In genomic region chr16:8958344-8958808, GRCh38 we compare ENCODE assay signal across 1 cellular context.
TF ChIP-seq lines count a peak whose summit lies in the region.

No MANE protein-coding gene starts in this region.

TF ChIP-seq in HepG2, 621 proteins besides CTCF, POLR2A, EP300 and RAD21 (continued from another document and continues in another):
- TF ChIP-seq TFE3 (CRISPR knock-in tag; IDR thresholded peaks at IDR 0.05) (no peak), XBP1 (CRISPR knock-in tag; IDR thresholded peaks at IDR 0.05) (no peak), PBX2 (CRISPR knock-in tag; IDR thresholded peaks at IDR 0.05) (no peak), ZNF550 (CRISPR knock-in tag; IDR thresholded peaks at IDR 0.05; ENCODE audit: borderline replicate concordance) (no peak), ZNF747 (CRISPR knock-in tag; IDR thresholded peaks at IDR 0.05; ENCODE audit: borderline replicate concordance) (no peak), CBFB (CRISPR knock-in tag; IDR thresholded peaks at IDR 0.05) (no peak), ZBTB2 (CRISPR knock-in tag; IDR thresholded peaks at IDR 0.05; ENCODE audit: low read depth) (no peak), SP1 (IDR thresholded peaks at IDR 0.05) (no peak), SP1 (CRISPR knock-in tag; IDR thresholded peaks at IDR 0.05) (no peak), TBX3 (IDR thresholded peaks at IDR 0.05; ENCODE audit: borderline replicate concordance) (no peak), KLF13 (CRISPR knock-in tag; IDR thresholded peaks at IDR 0.05) (no peak), ATF7 (IDR thresholded peaks at IDR 0.05) (no peak), ATF7 (CRISPR knock-in tag; IDR thresholded peaks at IDR 0.05) (no peak), CREB1 (IDR thresholded peaks at IDR 0.05) (no peak), CREB1 (CRISPR knock-in tag; IDR thresholded peaks at IDR 0.05) (no peak), MAFK (conservative IDR thresholded peaks at IDR 0.05 in 1 of 2, IDR thresholded peaks at IDR 0.05 in 1 of 2; ENCODE audit: low read length in 2 of 2) (no peak), RFXANK (CRISPR knock-in tag; IDR thresholded peaks at IDR 0.05) (no peak), NFKB2 (CRISPR knock-in tag; IDR thresholded peaks at IDR 0.05; ENCODE audit: borderline replicate concordance) (peak; percentile 76), ZSCAN21 (CRISPR knock-in tag; IDR thresholded peaks at IDR 0.05; ENCODE audit: borderline replicate concordance) (no peak), ZBTB33 (CRISPR knock-in tag; IDR thresholded peaks at IDR 0.05) (no peak), ZNF598 (CRISPR knock-in tag; IDR thresholded peaks at IDR 0.05; ENCODE audit: borderline replicate concordance) (no peak), MATR3 (CRISPR knock-in tag; IDR thresholded peaks at IDR 0.05) (no peak), IKZF4 (CRISPR knock-in tag; IDR thresholded peaks at IDR 0.05; ENCODE audit: borderline replicate concordance, low read depth, not compliant biosample characterization) (no peak), HIVEP1 (CRISPR knock-in tag; IDR thresholded peaks at IDR 0.05) (0 out of 2 replicates have a peak, but pooled peaks have one; percentile 45), FOXK1 (CRISPR knock-in tag; IDR thresholded peaks at IDR 0.05; ENCODE audit: borderline replicate concordance, low read depth) (no peak), ZNF256 (CRISPR knock-in tag; conservative IDR thresholded peaks at IDR 0.05) (no peak), ZNF782 (CRISPR knock-in tag; IDR thresholded peaks at IDR 0.05; ENCODE audit: borderline replicate concordance) (no peak; the same call in 1 of the 2 replicates), SRSF9 (IDR thresholded peaks at IDR 0.05; ENCODE audit: borderline replicate concordance, insufficient read depth, low read depth, low read length, poor library complexity, severe bottlenecking) (no peak), IRX3 (CRISPR knock-in tag; IDR thresholded peaks at IDR 0.05; ENCODE audit: borderline replicate concordance, low read depth) (no peak), IKZF1 (IDR thresholded peaks at IDR 0.05) (no peak), ZBTB38 (CRISPR knock-in tag; IDR thresholded peaks at IDR 0.05) (peak; percentile 77; the same call in 1 of the 2 replicates), ZNF577 (CRISPR knock-in tag; IDR thresholded peaks at IDR 0.05; ENCODE audit: borderline replicate concordance, low read depth) (no peak), FOXA1 (IDR thresholded peaks at IDR 0.05) (no peak), FOXA1 (CRISPR knock-in tag; IDR thresholded peaks at IDR 0.05) (no peak), TAF1 (CRISPR knock-in tag; IDR thresholded peaks at IDR 0.05) (no peak), GRHL1 (CRISPR knock-in tag; conservative IDR thresholded peaks at IDR 0.05) (no peak), RXRB (CRISPR knock-in tag; IDR thresholded peaks at IDR 0.05; ENCODE audit: borderline replicate concordance) (no peak)
- TF ChIP-seq, protein P1, sequence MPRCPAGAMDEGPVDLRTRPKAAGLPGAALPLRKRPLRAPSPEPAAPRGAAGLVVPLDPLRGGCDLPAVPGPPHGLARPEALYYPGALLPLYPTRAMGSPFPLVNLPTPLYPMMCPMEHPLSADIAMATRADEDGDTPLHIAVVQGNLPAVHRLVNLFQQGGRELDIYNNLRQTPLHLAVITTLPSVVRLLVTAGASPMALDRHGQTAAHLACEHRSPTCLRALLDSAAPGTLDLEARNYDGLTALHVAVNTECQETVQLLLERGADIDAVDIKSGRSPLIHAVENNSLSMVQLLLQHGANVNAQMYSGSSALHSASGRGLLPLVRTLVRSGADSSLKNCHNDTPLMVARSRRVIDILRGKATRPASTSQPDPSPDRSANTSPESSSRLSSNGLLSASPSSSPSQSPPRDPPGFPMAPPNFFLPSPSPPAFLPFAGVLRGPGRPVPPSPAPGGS (CRISPR knock-in tag; IDR thresholded peaks at IDR 0.05), result no peak
- TF ChIP-seq, protein P2, sequence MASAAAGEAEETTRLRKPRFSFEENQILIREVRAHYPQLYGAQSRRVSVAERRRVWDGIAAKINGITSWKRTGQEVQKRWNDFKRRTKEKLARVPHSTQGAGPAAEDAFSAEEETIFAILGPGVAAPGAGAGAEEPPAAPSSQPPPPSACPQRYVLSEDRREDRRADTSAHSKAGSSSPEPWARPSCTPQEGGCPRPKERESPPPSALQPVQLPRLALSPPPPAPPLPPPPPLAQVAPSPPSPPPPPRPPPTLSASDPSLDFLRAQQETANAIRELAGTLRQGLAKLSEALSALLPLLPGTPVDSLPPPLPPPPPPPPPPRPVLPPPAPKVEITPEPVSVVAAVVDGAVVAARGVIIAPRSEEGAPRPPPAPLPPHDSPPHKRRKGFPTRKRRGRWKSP (CRISPR knock-in tag; IDR thresholded peaks at IDR 0.05), result no peak
- TF ChIP-seq, protein P3, sequence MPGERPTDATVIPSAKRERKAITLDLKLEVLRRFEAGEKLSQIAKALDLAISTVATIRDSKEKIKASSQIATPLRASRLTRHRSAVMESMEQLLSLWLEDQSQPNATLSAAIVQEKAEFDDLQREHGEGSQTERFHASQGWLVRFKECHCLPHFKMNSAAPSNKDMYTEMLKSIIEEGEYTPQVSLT (CRISPR knock-in tag; IDR thresholded peaks at IDR 0.05; ENCODE audit: borderline replicate concordance, low read depth), result no peak
- TF ChIP-seq, protein P4, sequence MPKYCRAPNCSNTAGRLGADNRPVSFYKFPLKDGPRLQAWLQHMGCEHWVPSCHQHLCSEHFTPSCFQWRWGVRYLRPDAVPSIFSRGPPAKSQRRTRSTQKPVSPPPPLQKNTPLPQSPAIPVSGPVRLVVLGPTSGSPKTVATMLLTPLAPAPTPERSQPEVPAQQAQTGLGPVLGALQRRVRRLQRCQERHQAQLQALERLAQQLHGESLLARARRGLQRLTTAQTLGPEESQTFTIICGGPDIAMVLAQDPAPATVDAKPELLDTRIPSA (CRISPR knock-in tag; IDR thresholded peaks at IDR 0.05; ENCODE audit: borderline replicate concordance), result no peak
- TF ChIP-seq, protein P5, sequence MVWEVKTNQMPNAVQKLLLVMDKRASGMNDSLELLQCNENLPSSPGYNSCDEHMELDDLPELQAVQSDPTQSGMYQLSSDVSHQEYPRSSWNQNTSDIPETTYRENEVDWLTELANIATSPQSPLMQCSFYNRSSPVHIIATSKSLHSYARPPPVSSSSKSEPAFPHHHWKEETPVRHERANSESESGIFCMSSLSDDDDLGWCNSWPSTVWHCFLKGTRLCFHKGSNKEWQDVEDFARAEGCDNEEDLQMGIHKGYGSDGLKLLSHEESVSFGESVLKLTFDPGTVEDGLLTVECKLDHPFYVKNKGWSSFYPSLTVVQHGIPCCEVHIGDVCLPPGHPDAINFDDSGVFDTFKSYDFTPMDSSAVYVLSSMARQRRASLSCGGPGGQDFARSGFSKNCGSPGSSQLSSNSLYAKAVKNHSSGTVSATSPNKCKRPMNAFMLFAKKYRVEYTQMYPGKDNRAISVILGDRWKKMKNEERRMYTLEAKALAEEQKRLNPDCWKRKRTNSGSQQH (CRISPR knock-in tag; IDR thresholded peaks at IDR 0.05; ENCODE audit: low read depth), result no peak
- TF ChIP-seq, protein P6, sequence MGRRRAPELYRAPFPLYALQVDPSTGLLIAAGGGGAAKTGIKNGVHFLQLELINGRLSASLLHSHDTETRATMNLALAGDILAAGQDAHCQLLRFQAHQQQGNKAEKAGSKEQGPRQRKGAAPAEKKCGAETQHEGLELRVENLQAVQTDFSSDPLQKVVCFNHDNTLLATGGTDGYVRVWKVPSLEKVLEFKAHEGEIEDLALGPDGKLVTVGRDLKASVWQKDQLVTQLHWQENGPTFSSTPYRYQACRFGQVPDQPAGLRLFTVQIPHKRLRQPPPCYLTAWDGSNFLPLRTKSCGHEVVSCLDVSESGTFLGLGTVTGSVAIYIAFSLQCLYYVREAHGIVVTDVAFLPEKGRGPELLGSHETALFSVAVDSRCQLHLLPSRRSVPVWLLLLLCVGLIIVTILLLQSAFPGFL (CRISPR knock-in tag; IDR thresholded peaks at IDR 0.05), result no peak
- TF ChIP-seq, protein P7, sequence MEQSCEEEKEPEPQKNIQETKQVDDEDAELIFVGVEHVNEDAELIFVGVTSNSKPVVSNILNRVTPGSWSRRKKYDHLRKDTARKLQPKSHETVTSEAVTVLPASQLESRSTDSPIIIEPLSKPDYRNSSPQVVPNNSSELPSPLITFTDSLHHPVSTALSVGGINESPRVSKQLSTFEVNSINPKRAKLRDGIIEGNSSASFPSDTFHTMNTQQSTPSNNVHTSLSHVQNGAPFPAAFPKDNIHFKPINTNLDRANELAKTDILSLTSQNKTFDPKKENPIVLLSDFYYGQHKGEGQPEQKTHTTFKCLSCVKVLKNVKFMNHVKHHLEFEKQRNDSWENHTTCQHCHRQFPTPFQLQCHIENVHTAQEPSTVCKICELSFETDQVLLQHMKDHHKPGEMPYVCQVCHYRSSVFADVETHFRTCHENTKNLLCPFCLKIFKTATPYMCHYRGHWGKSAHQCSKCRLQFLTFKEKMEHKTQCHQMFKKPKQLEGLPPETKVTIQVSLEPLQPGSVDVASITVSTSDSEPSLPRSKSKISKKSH (CRISPR knock-in tag; IDR thresholded peaks at IDR 0.05; ENCODE audit: borderline replicate concordance), result peak; percentile 42; the same call in 1 of the 2 replicates
- TF ChIP-seq, protein P8, sequence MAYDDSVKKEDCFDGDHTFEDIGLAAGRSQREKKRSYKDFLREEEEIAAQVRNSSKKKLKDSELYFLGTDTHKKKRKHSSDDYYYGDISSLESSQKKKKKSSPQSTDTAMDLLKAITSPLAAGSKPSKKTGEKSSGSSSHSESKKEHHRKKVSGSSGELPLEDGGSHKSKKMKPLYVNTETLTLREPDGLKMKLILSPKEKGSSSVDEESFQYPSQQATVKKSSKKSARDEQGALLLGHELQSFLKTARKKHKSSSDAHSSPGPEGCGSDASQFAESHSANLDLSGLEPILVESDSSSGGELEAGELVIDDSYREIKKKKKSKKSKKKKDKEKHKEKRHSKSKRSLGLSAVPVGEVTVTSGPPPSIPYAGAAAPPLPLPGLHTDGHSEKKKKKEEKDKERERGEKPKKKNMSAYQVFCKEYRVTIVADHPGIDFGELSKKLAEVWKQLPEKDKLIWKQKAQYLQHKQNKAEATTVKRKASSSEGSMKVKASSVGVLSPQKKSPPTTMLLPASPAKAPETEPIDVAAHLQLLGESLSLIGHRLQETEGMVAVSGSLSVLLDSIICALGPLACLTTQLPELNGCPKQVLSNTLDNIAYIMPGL (CRISPR knock-in tag; IDR thresholded peaks at IDR 0.05; ENCODE audit: borderline replicate concordance in 1 of 2, low read depth in 1 of 2), result peak in 1 of 2 experiments; percentile 46; a peak in 1 of 4 replicates
- TF ChIP-seq, protein P9, sequence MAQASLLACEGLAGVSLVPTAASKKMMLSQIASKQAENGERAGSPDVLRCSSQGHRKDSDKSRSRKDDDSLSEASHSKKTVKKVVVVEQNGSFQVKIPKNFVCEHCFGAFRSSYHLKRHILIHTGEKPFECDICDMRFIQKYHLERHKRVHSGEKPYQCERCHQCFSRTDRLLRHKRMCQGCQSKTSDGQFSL (CRISPR knock-in tag; IDR thresholded peaks at IDR 0.05), result no peak
